In the genomic region with DNA sequence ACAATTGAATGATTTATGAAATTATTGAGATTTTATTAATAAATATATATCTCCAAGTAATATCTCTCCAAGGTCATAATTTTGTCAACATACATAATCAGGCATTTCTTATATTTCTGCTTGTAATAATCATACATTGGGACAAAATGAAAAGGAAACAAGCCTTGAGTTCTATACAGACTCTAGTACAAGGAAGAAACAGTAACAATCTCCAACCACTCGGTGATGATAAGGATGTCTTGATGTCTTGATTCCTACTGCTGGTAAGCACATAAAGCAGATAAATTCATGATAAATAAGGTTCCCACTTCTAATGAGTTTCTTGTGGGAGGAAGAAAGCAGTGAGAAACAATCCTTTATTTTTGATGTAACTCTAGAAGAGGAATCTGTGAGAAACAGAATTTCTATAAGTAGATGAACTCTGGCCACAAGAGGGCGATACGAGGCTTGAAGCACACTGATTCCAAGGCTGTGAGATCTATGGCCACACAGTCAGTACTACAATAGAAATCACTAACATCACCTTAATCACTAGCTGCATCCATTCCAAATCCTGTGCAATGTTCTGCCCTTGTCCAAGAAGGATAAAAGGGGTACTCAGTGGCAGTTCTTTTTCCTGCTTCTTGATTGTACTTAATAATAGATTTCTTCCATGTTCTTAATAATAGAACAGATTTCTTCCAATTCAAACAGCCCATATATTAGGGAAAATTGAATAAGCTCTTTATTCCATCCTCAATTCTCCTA, we compare ENCODE assay signal across 8 cellular contexts.
DNase-seq lines count a peak whose midpoint lies in the region; ATAC-seq, FAIRE-seq and TF ChIP-seq lines count a peak whose summit lies in the region.

No MANE protein-coding gene starts in this region.

- DNase-seq in HTR-8/SVneo (ENCODE audit: insufficient read length, low spot score): peak; percentile 45
- peak; percentile 37 to 90 for DNase-seq in NOMO-1 (lab: John Stamatoyannopoulos, UW; ENCODE audit: unreplicated experiment in 2 of 2)
- peak; percentile 82 for DNase-seq in activated CD8-positive, alpha-beta memory T cell treated with anti-CD3 and anti-CD28 coated beads for 24 hours
- peak; percentile 85 for DNase-seq in midbrain (lab: John Stamatoyannopoulos, UW)
- peak; percentile 65 for DNase-seq in stimulated activated CD8-positive, alpha-beta memory T cell treated with anti-CD3 and anti-CD28 coated beads, Interleukin-4, amount 100 ng/mL, for 24 hours (ENCODE audit: low read depth)

- TF ChIP-seq CTCF in GM12873 (IDR thresholded peaks at IDR 0.05; ENCODE audit: insufficient read depth, low read depth, low read length, missing control alignments): peak; percentile 82

- no peak for ATAC-seq in GM19467 (IDR thresholded peaks at IDR 0.05; ENCODE audit: unreplicated experiment)

- FAIRE-seq in HTR-8/SVneo (lab: Jason Lieb, UNC) (peak; percentile 26), endometrium (lab: Jason Lieb, UNC) (peak; percentile 53)
